Comparison of ENCODE assay signal across 17 cellular contexts in the genomic region with DNA sequence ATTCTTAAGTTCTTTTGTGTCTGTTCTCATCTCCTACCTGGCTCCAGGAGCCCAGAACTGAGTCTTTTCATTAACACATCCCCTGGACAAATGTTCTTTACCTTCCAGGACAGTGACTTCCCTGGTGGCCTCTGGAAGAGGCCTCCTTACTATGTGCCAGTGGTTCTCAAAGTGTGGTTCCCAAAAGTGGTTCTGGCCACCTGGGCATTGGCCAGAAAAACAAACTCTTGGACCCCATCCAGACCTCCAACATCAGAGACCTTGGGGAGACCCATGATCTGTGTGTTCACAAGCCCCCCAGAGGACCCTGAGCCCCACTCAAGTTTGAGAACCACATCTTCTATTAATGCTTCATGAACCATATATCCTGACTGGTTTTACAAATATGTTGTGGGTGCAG. TPM values are rescaled to one million over a fixed set of nuclear protein-coding genes. Genes with fewer than 3 reads are reported as not detected.
DNase-seq lines count a peak whose midpoint lies in the region; FAIRE-seq lines count a peak whose summit lies in the region.
"Had no signal": no experiment of that assay in that cellular context is flagged by ENCODE, and none has a peak within 500 bp of the region (broad histone marks: within the 10 kb centered on the region; RNA-seq: fewer than 3 reads in every experiment).

No MANE protein-coding gene starts in this region.

- H3K4me2 ChIP-seq in BLaER1 treated with 17β-estradiol and CSF1 and Interleukin-3, amounts not matched to agents 10 nM and 100 nM = peak overlapping the region in 9 of 11 experiments; percentile 18 to 89 (median 74); a peak in 16 of 22 replicates
- H3K4me2 ChIP-seq in neuronal stem cell (ENCODE audit: insufficient read depth, low read length, poor library complexity, severe bottlenecking) = no peak overlapping the region
- H3K4me2 ChIP-seq: A549 had no signal

- H3K27me3 ChIP-seq in BLaER1 treated with 17β-estradiol and CSF1 and Interleukin-3, amounts not matched to agents 10 nM and 100 nM = no peaks in the 10 kb centered on the region
- H3K27me3 ChIP-seq in CD4-positive, alpha-beta memory T cell (ENCODE audit: insufficient read depth, low read length) = peaks cover 16% of the 10 kb centered on the region
- peaks cover 8 to 54% (median 28%) of the 10 kb centered on the region in 3 experiments for H3K27me3 ChIP-seq in neuronal stem cell (ENCODE audit: control insufficient read depth in 3 of 3, insufficient read depth in 3 of 3, low read depth in 1 of 3, low read length in 3 of 3)

- no peak overlapping the region for H3K4me3 ChIP-seq in BLaER1 treated with 17β-estradiol and CSF1 and Interleukin-3, amounts not matched to agents 10 nM and 100 nM
- no peak overlapping the region for H3K4me3 ChIP-seq in CD4-positive, alpha-beta memory T cell (ENCODE audit: low read length in 2 of 2)
- no peak overlapping the region for H3K4me3 ChIP-seq in neuronal stem cell (ENCODE audit: low read length in 2 of 2)
- H3K4me3 ChIP-seq: A549 had no signal

- H3K27ac Mint-ChIP-seq in CD4-positive, alpha-beta memory T cell = peak overlapping the region in 6 of 7 donors; percentile 9 to 79 (median 36)
- H3K27ac Mint-ChIP-seq: H9, IgD-negative memory B cell had no signal

- POLR2A ChIA-PET in CD4-positive, alpha-beta memory T cell (lab: Charles Lee; ENCODE audit: partially characterized antibody) = interaction anchor here (0.6 to 4.5 kb wide), 2 partner anchors 31 to 190 kb away, joined by 3 to 60 read pairs; partner anchors contain the start of gene ACSS1

- no peak overlapping the region for H2BK5ac ChIP-seq in neuronal stem cell (ENCODE audit: low read length)

- no peaks in the 10 kb centered on the region; a peak in 1 of 22 replicates for H3K36me3 ChIP-seq in BLaER1 treated with 17β-estradiol and CSF1 and Interleukin-3, amounts not matched to agents 10 nM and 100 nM
- H3K36me3 ChIP-seq in CD4-positive, alpha-beta memory T cell (ENCODE audit: insufficient read depth, low read length) = no peaks in the 10 kb centered on the region
- H3K36me3 ChIP-seq in neuronal stem cell (replicated peaks in 1 of 2; ENCODE audit: control insufficient read depth in 2 of 2, insufficient read depth in 2 of 2, low read length in 2 of 2) = no peaks in the 10 kb centered on the region
- H3K36me3 ChIP-seq: BE2C had no signal

- DNase-seq in CD4-positive, alpha-beta memory T cell = no peak
- peak; percentile 1 for DNase-seq in RPMI8226
- no peak for DNase-seq in neuronal stem cell (ENCODE audit: low spot score)
- DNase-seq in frontal cortex (ENCODE audit: low spot score in 2 of 2) = no peak
- DNase-seq in putamen (ENCODE audit: low spot score) = no peak
- no peak for DNase-seq in retina
- DNase-seq: BE2C, DMS79, EL, GOT3, H9 had no signal

- H4K91ac ChIP-seq in neuronal stem cell (ENCODE audit: low read depth, low read length, poor library complexity) = no peak overlapping the region

- no peak overlapping the region for H3K14ac ChIP-seq in neuronal stem cell (ENCODE audit: low read length)

- intact Hi-C loops in CD4-positive, alpha-beta memory T cell (cut with micrococcal nuclease) = no loop called here

- peak overlapping the region; percentile 50 for H2BK120ac ChIP-seq in neuronal stem cell (ENCODE audit: low read depth, low read length)

- no peak overlapping the region for H3K23ac ChIP-seq in neuronal stem cell (ENCODE audit: low read depth, low read length, poor library complexity)

- peaks cover 4 to 11% of the 10 kb centered on the region in 2 donors for H3K27me3 Mint-ChIP-seq in CD4-positive, alpha-beta memory T cell

- CTCF ChIA-PET in CD4-positive, alpha-beta memory T cell (lab: Charles Lee; ENCODE audit: partially characterized antibody) = interaction anchor here (1.7 to 3.1 kb wide), 3 partner anchors 8 to 26 kb away, joined by 5 to 26 read pairs (median 5); no protein-coding TSS in a partner anchor

- H3K4me1 ChIP-seq in BLaER1 treated with 17β-estradiol and CSF1 and Interleukin-3, amounts not matched to agents 10 nM and 100 nM = peaks cover 14 to 48% (median 36%) of the 10 kb centered on the region in 10 experiments
- H3K4me1 ChIP-seq in CD4-positive, alpha-beta memory T cell (ENCODE audit: insufficient read depth, low read length) = peaks cover 46% of the 10 kb centered on the region
- peaks cover 6 to 12% of the 10 kb centered on the region in 2 donors for H3K4me1 ChIP-seq in neuronal stem cell (ENCODE audit: control insufficient read depth in 2 of 2, insufficient read depth in 1 of 2, low read depth in 1 of 2, low read length in 2 of 2)
- H3K4me1 ChIP-seq: BE2C had no signal

- H3K4me3 Mint-ChIP-seq in CD4-positive, alpha-beta memory T cell = no peak overlapping the region
- H3K4me3 Mint-ChIP-seq: H9, IgD-negative memory B cell had no signal

- no peak for FAIRE-seq in frontal cortex (lab: Jason Lieb, UNC)
- FAIRE-seq: A549, G401.6, GM12891 had no signal

- H2BK15ac ChIP-seq in neuronal stem cell (ENCODE audit: low read length) = no peak overlapping the region

- H4K20me1 ChIP-seq in BLaER1 treated with 17β-estradiol and CSF1 and Interleukin-3, amounts not matched to agents 10 nM and 100 nM = 0 out of 22 replicates have a peak, but pooled peaks cover 0 to 7% (median 0%) of the 10 kb centered on the region in 11 experiments

- H3K4me1 Mint-ChIP-seq in CD4-positive, alpha-beta memory T cell = peaks cover 34 to 52% (median 45%) of the 10 kb centered on the region in 4 donors

- H3K27ac ChIP-seq in BLaER1 treated with 17β-estradiol and CSF1 and Interleukin-3, amounts not matched to agents 10 nM and 100 nM = no peak overlapping the region
- H3K27ac ChIP-seq in CD4-positive, alpha-beta memory T cell (ENCODE audit: low read depth, low read length) = no peak overlapping the region
- H3K27ac ChIP-seq in neuronal stem cell (replicated peaks; ENCODE audit: low read length) = no peak overlapping the region
- H3K27ac ChIP-seq: A549 had no signal

- H2AFZ ChIP-seq in neuronal stem cell (ENCODE audit: low read length) = no peak overlapping the region

- no peak overlapping the region for H4K8ac ChIP-seq in neuronal stem cell (ENCODE audit: low read depth, low read length)

- no peak overlapping the region for H3K4ac ChIP-seq in neuronal stem cell (ENCODE audit: low read length)

- H3K9me3 Mint-ChIP-seq in CD4-positive, alpha-beta memory T cell = peaks cover 0 to 2% (median 0%) of the 10 kb centered on the region in 8 donors
- H3K9me3 Mint-ChIP-seq: IgD-negative memory B cell had no signal

- H3K18ac ChIP-seq in neuronal stem cell (ENCODE audit: low read length) = no peak overlapping the region

- H3K79me1 ChIP-seq in neuronal stem cell (ENCODE audit: low read depth, low read length) = no peaks in the 10 kb centered on the region

- H2BK12ac ChIP-seq in neuronal stem cell (ENCODE audit: low read length) = no peak overlapping the region

- peaks cover 15 to 23% (median 19%) of the 10 kb centered on the region in 11 experiments for H3K9me3 ChIP-seq in BLaER1 treated with 17β-estradiol and CSF1 and Interleukin-3, amounts not matched to agents 10 nM and 100 nM (replicated peaks in 1 of 11)
- no peaks in the 10 kb centered on the region for H3K9me3 ChIP-seq in CD4-positive, alpha-beta memory T cell (ENCODE audit: control insufficient read depth in 1 of 2, low read length in 2 of 2)
- H3K9me3 ChIP-seq in neuronal stem cell (replicated peaks in 1 of 2; ENCODE audit: control insufficient read depth in 2 of 2, insufficient read depth in 1 of 2, low read depth in 1 of 2, low read length in 2 of 2) = peaks cover 1 to 5% of the 10 kb centered on the region in 2 donors
- H3K9me3 ChIP-seq: A549, BE2C had no signal

- H3K36me3 Mint-ChIP-seq in CD4-positive, alpha-beta memory T cell = no peaks in the 10 kb centered on the region
- H3K36me3 Mint-ChIP-seq: IgD-negative memory B cell had no signal

- H2AK5ac ChIP-seq in neuronal stem cell (ENCODE audit: low read depth, low read length) = no peak overlapping the region

- H3K9ac ChIP-seq in BLaER1 treated with 17β-estradiol and CSF1 and Interleukin-3, amounts not matched to agents 10 nM and 100 nM = no peak overlapping the region
- H3K9ac ChIP-seq in neuronal stem cell (ENCODE audit: low read depth, low read length, poor library complexity) = no peak overlapping the region

RNA-seq across cellular contexts. Expression of gene VSX1, which starts 7.2 kb away (rescaled TPM):
- total RNA-seq in CD4-positive, alpha-beta memory T cell = not detected
- polyA plus RNA-seq in CD4-positive, alpha-beta memory T cell = not detected
- polyA plus RNA-seq in neuronal stem cell (2013, experiment 1 of 2) = 0.73 TPM
- 0.78 TPM for polyA plus RNA-seq in neuronal stem cell (2013, experiment 2 of 2)
- not detected for total RNA-seq in frontal cortex
- total RNA-seq: H9, HT-29 had no signal
- polyA plus RNA-seq: IgD-negative memory B cell had no signal

RNA-seq across cellular contexts. Expression of gene ACSS1, which starts 31.2 kb away (rescaled TPM):
- total RNA-seq in CD4-positive, alpha-beta memory T cell = 10 to 100 TPM; 55.4 to 56.5 TPM
- polyA plus RNA-seq in CD4-positive, alpha-beta memory T cell = 10 to 100 TPM; 44.6 to 47.2 TPM
- 0.24 TPM for polyA plus RNA-seq in neuronal stem cell (2013, experiment 1 of 2)
- 0.26 TPM for polyA plus RNA-seq in neuronal stem cell (2013, experiment 2 of 2)
- total RNA-seq in frontal cortex = 3.7 TPM

Comparison
In these comparisons a context has a peak if more than half of its experiments do, and no peak if none do; other contexts are left out.
1. RNA of gene ACSS1, which starts 31.2 kb away (total RNA-seq): 55.4 to 56.5 TPM in CD4-positive, alpha-beta memory T cell; 3.7 TPM in frontal cortex (single experiment); every median in the first group is over 10 times any median in the second.